ENCODE assay signal across 1 cellular context in genomic region chr20:5119143-5119434, GRCh38.
TF ChIP-seq lines count a peak whose summit lies in the region.

No MANE protein-coding gene starts in this region.

TF ChIP-seq in H1, 55 proteins besides CTCF, POLR2A, EP300 and RAD21:
- TF ChIP-seq CTBP2 (IDR thresholded peaks at IDR 0.05; ENCODE audit: borderline replicate concordance, insufficient read depth, insufficient read length, low read length) (no peak), SIRT6 (IDR thresholded peaks at IDR 0.05; ENCODE audit: low read length) (no peak), KDM4A (IDR thresholded peaks at IDR 0.05; ENCODE audit: low read depth, low read length, severe bottlenecking) (no peak), TEAD4 (IDR thresholded peaks at IDR 0.05; ENCODE audit: low read depth, low read length) (no peak), NANOG (IDR thresholded peaks at IDR 0.05; ENCODE audit: insufficient read depth, low read depth, low read length, poor library complexity, severe bottlenecking) (no peak), MAX (IDR thresholded peaks at IDR 0.05) (peak; percentile 74), CHD2 (IDR thresholded peaks at IDR 0.05; ENCODE audit: low read length) (no peak), TAF1 (IDR thresholded peaks at IDR 0.05; ENCODE audit: low read depth, low read length) (peak; percentile 69), EZH2 (IDR thresholded peaks at IDR 0.05; ENCODE audit: low read depth, low read length, severe bottlenecking) (no peak), HDAC2 (IDR thresholded peaks at IDR 0.05; ENCODE audit: borderline replicate concordance in 1 of 2, low read depth in 2 of 2, low read length in 2 of 2) (0 out of 4 replicates have a peak, but pooled peaks of 1 of the 2 experiments have one; percentile 18), TCF12 (IDR thresholded peaks at IDR 0.05; ENCODE audit: low read depth, low read length) (no peak), SP2 (IDR thresholded peaks at IDR 0.05; ENCODE audit: low read length) (no peak), MAFK (IDR thresholded peaks at IDR 0.05; ENCODE audit: low read depth, low read length) (no peak), SUZ12 (IDR thresholded peaks at IDR 0.05; ENCODE audit: low read length) (no peak), RNF2 (IDR thresholded peaks at IDR 0.05; ENCODE audit: borderline replicate concordance, low read depth, low read length, missing control alignments, poor library complexity, severe bottlenecking) (no peak), JUND (IDR thresholded peaks at IDR 0.05; ENCODE audit: low read length) (0 out of 2 replicates have a peak, but pooled peaks have one; percentile 10), CBX5 (IDR thresholded peaks at IDR 0.05; ENCODE audit: low read depth, low read length) (no peak), SIN3A (conservative IDR thresholded peaks at IDR 0.05 in 1 of 2, IDR thresholded peaks at IDR 0.05 in 1 of 2; ENCODE audit: low read depth in 1 of 2, low read length in 2 of 2) (peak in 1 of 2 experiments; percentile 86; a peak in 2 of 4 replicates), TBP (IDR thresholded peaks at IDR 0.05; ENCODE audit: low read depth, low read length) (peak; percentile 22; the same call in 1 of the 2 replicates), SIX5 (IDR thresholded peaks at IDR 0.05; ENCODE audit: low read depth, low read length) (no peak), ZNF274 (IDR thresholded peaks at IDR 0.05; ENCODE audit: borderline replicate concordance, extremely low read depth, low read length) (no peak), RBBP5 (IDR thresholded peaks at IDR 0.05; ENCODE audit: borderline replicate concordance, low read depth, low read length) (no peak), CHD7 (IDR thresholded peaks at IDR 0.05; ENCODE audit: insufficient replicate concordance, low read length) (no peak)
